Comparison of ENCODE assay signal across 27 cellular contexts in the genomic region with DNA sequence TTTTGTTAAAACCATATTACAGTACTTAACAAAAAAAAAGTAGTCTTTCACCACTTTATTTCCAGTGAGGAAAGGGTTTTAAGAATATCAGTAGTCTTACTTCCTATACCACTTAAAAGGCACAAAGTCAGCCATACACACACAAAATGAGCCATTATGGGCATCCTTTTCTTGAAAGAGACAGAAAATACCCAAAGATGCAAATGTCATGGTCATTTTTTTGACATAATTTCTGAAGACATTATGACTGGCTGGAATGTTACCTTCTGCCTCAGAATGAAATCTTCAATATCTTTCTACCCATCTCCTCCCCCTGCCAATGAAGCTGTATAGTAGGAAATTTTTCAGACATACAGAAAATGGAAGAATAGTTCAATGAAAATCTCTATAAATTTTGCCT.
DNase-seq lines count a peak whose midpoint lies in the region; ATAC-seq, FAIRE-seq and TF ChIP-seq lines count a peak whose summit lies in the region.
"Had no signal": no experiment of that assay in that cellular context is flagged by ENCODE, and none has a peak within 500 bp of the region (broad histone marks: within the 10 kb centered on the region; RNA-seq: fewer than 3 reads in every experiment).

No MANE protein-coding gene starts in this region.

- H3K9me3 Mint-ChIP-seq in T-helper 2 cell treated with Interferon-gamma antibody and Interleukin-4, amounts not matched to agents 5 μg/mL and 100 μg/mL, for 36 hours = no peaks in the 10 kb centered on the region
- H3K9me3 Mint-ChIP-seq in activated T-helper 17 cell treated with anti-CD3 and anti-CD28 coated beads, Interleukin-2, amount 50 U/mL, for 72 hours = no peaks in the 10 kb centered on the region
- no peaks in the 10 kb centered on the region for H3K9me3 Mint-ChIP-seq in osteocyte (ENCODE audit: unreplicated experiment)
- H3K9me3 Mint-ChIP-seq: neural crest cell had no signal

- peak overlapping the region; percentile 38 for H3K27ac Mint-ChIP-seq in T-helper 2 cell treated with Interferon-gamma antibody and Interleukin-4, amounts not matched to agents 5 μg/mL and 100 μg/mL, for 36 hours
- peak overlapping the region; percentile 64 for H3K27ac Mint-ChIP-seq in activated T-helper 17 cell treated with anti-CD3 and anti-CD28 coated beads, Interleukin-2, amount 50 U/mL, for 72 hours
- H3K27ac Mint-ChIP-seq in osteocyte (ENCODE audit: unreplicated experiment) = peak overlapping the region; percentile 70

- ATAC-seq in activated T-helper 17 cell treated with anti-CD3 and anti-CD28 coated beads, Interleukin-2, amount 50 U/mL, for 72 hours (replicated peaks) = peak; percentile 79
- no peak for ATAC-seq in HG03442 (IDR thresholded peaks at IDR 0.05; ENCODE audit: unreplicated experiment)
- ATAC-seq: heart left ventricle, left lung, Right ventricle myocardium inferior had no signal

- no peak for FAIRE-seq in kidney (lab: Jason Lieb, UNC)
- FAIRE-seq: GM12891, TTC549 had no signal

- H3K36me3 Mint-ChIP-seq in T-helper 2 cell treated with Interferon-gamma antibody and Interleukin-4, amounts not matched to agents 5 μg/mL and 100 μg/mL, for 36 hours (ENCODE audit: low read depth) = peaks cover 29% of the 10 kb centered on the region
- H3K36me3 Mint-ChIP-seq in activated T-helper 17 cell treated with anti-CD3 and anti-CD28 coated beads, Interleukin-2, amount 50 U/mL, for 72 hours (ENCODE audit: low read depth) = peaks cover 22% of the 10 kb centered on the region
- H3K36me3 Mint-ChIP-seq in osteocyte (ENCODE audit: unreplicated experiment) = peaks cover 13% of the 10 kb centered on the region

- H3K4me1 ChIP-seq in A673 (ENCODE audit: insufficient read depth, low read length, poor library complexity, severe bottlenecking) (peaks cover 39% of the 10 kb centered on the region), kidney (ENCODE audit: control insufficient read depth in 1 of 2, insufficient read depth in 1 of 2, low read depth in 1 of 2, low read length in 2 of 2) (peaks cover 3 to 12% of the 10 kb centered on the region in 2 donors)
- H3K4me1 ChIP-seq: BE2C, prostate gland had no signal

- intact Hi-C loops in A673 (cut with micrococcal nuclease; ENCODE audit: unreplicated experiment) (no loop called here), kidney (cut with DNase I) (loop anchor here (10.0 kb wide), 1 partner anchor 169 kb away; no protein-coding TSS in a partner anchor)

- H3K27me3 Mint-ChIP-seq in T-helper 2 cell treated with Interferon-gamma antibody and Interleukin-4, amounts not matched to agents 5 μg/mL and 100 μg/mL, for 36 hours (ENCODE audit: low read depth) = no peaks in the 10 kb centered on the region
- H3K27me3 Mint-ChIP-seq in activated T-helper 17 cell treated with anti-CD3 and anti-CD28 coated beads, Interleukin-2, amount 50 U/mL, for 72 hours = no peaks in the 10 kb centered on the region
- no peaks in the 10 kb centered on the region for H3K27me3 Mint-ChIP-seq in osteocyte (ENCODE audit: unreplicated experiment)

- no peaks in the 10 kb centered on the region for H3K27me3 ChIP-seq in A673 (replicated peaks; ENCODE audit: insufficient read depth, low read depth, low read length, poor library complexity)
- H3K27me3 ChIP-seq: BE2C, heart left ventricle, left lung had no signal

- H3K36me3 ChIP-seq in A673 (ENCODE audit: insufficient read depth, low read length, poor library complexity, severe bottlenecking) (peaks cover 32% of the 10 kb centered on the region), kidney (ENCODE audit: control insufficient read depth in 1 of 2, insufficient read depth in 2 of 2, low read length in 2 of 2) (peaks cover 0 to 2% of the 10 kb centered on the region in 2 donors)
- H3K36me3 ChIP-seq: BE2C, left lung, prostate gland, thoracic aorta had no signal

- TF ChIP-seq CTCF in A673 (conservative IDR thresholded peaks at IDR 0.05; ENCODE audit: low read depth, low read length) = no peak
- no peak for TF ChIP-seq CTCF in osteocyte (IDR thresholded peaks at IDR 0.05)
- TF ChIP-seq CTCF in kidney (IDR thresholded peaks at IDR 0.05; ENCODE audit: borderline replicate concordance, extremely low read depth, insufficient read depth) = no peak

- H3K9me3 ChIP-seq in A673 (ENCODE audit: low read depth, low read length, poor library complexity, severe bottlenecking) (no peaks in the 10 kb centered on the region), kidney (ENCODE audit: control insufficient read depth in 1 of 2, low read length in 2 of 2) (no peaks in the 10 kb centered on the region)
- H3K9me3 ChIP-seq: BE2C, heart left ventricle, left lung, prostate gland, thoracic aorta had no signal

- POLR2A ChIA-PET in A673 (lab: Charles Lee; ENCODE audit: low non-redundant PET) = no interaction called here

- no peak overlapping the region for H3K9ac ChIP-seq in kidney (ENCODE audit: low read length in 2 of 2)

- CTCF ChIA-PET in A673 (lab: Charles Lee) = interaction anchor here (0.6 to 1.2 kb wide), 3 partner anchors 15 to 294 kb away, joined by 3 to 12 read pairs (median 3); no protein-coding TSS in a partner anchor

- no peak for DNase-seq in T-helper 2 cell treated with Interferon-gamma antibody and Interleukin-4, amounts not matched to agents 5 μg/mL and 100 μg/mL, for 36 hours (ENCODE audit: low spot score)
- DNase-seq in T-helper 2 cell (no peak), A673 (ENCODE audit: low spot score) (no peak), osteocyte (ENCODE audit: extremely low spot score, unreplicated experiment) (no peak), NCI-H2171 treated with DMSO at 0.1 percent for 48 hours (lab: John Stamatoyannopoulos, UW) (no peak), kidney (no peak)
- DNase-seq: 8988T; activated CD4-positive, CD25-positive, alpha-beta regulatory T cell treated with anti-CD3 and anti-CD28 coated beads, Interleukin-2, amount 50 U/mL, for 72 hours; activated naive CD4-positive, alpha-beta T cell treated with anti-CD3 and anti-CD28 coated beads, Interleukin-2, amount 50 U/mL, for 16 hours; BE2C; cerebellar nuclear complex; DMS79; heart left ventricle; Kasumi-1; left lung; NCI-H1930; NCI-H226; NCI-H748 treated with DMSO at 0.1 percent for 48 hours; stimulated activated CD4-positive, alpha-beta T cell treated with anti-CD3 and anti-CD28 coated beads, Interleukin-1b, Interleukin-23, amount 100 ng/mL, for 48 hours had no signal

- H3K27ac ChIP-seq in A673 (ENCODE audit: low read depth, low read length, poor library complexity, severe bottlenecking) = peak overlapping the region; percentile 27
- no peak overlapping the region for H3K27ac ChIP-seq in kidney (ENCODE audit: low read depth in 2 of 2, low read length in 2 of 2)
- H3K27ac ChIP-seq: left lung, prostate gland, thoracic aorta had no signal

- no peak overlapping the region for H3K4me3 Mint-ChIP-seq in T-helper 2 cell treated with Interferon-gamma antibody and Interleukin-4, amounts not matched to agents 5 μg/mL and 100 μg/mL, for 36 hours
- peak overlapping the region; percentile 15 for H3K4me3 Mint-ChIP-seq in activated T-helper 17 cell treated with anti-CD3 and anti-CD28 coated beads, Interleukin-2, amount 50 U/mL, for 72 hours
- no peak overlapping the region for H3K4me3 Mint-ChIP-seq in osteocyte (ENCODE audit: unreplicated experiment)
- H3K4me3 Mint-ChIP-seq: neural crest cell had no signal

- BruUV-seq in A673 (replicated peaks; lab: Mats Ljungman, UMichigan) = TSS peak; percentile 9

- peaks cover 42% of the 10 kb centered on the region for H3K4me1 Mint-ChIP-seq in T-helper 2 cell treated with Interferon-gamma antibody and Interleukin-4, amounts not matched to agents 5 μg/mL and 100 μg/mL, for 36 hours (ENCODE audit: low read depth)
- peaks cover 18% of the 10 kb centered on the region for H3K4me1 Mint-ChIP-seq in activated T-helper 17 cell treated with anti-CD3 and anti-CD28 coated beads, Interleukin-2, amount 50 U/mL, for 72 hours
- peaks cover 6% of the 10 kb centered on the region for H3K4me1 Mint-ChIP-seq in osteocyte (ENCODE audit: unreplicated experiment)

- H3K4me3 ChIP-seq in A673 (ENCODE audit: low read depth, low read length, poor library complexity, severe bottlenecking) = no peak overlapping the region
- H3K4me3 ChIP-seq in kidney (ENCODE audit: low read length in 2 of 2) = no peak overlapping the region
- H3K4me3 ChIP-seq: heart left ventricle, left lung, prostate gland, thoracic aorta had no signal
